In genomic region chr3:121836069-121836468, GRCh38 we compare ENCODE assay signal across 7 cellular contexts. TPM values are rescaled to one million over a fixed set of nuclear protein-coding genes. Genes with fewer than 3 reads are reported as not detected.
DNase-seq lines count a peak whose midpoint lies in the region; ATAC-seq and TF ChIP-seq lines count a peak whose summit lies in the region.

No MANE protein-coding gene starts in this region.

- ATAC-seq in central memory CD8-positive, alpha-beta T cell (replicated peaks; ENCODE audit: extremely low read depth, poor library complexity, severe bottlenecking): no peak
- ATAC-seq in psoas muscle: no peak

- H3K27me3 ChIP-seq in psoas muscle (ENCODE audit: insufficient read depth in 3 of 3, low read length in 2 of 3): no peaks in the 10 kb centered on the region

- WGBS in psoas muscle, 3 donors: 77 to 87% (median 80%) methylated on average over 4 of the region's 4 CpGs

- peaks cover 37% of the 10 kb centered on the region for H3K4me1 Mint-ChIP-seq in central memory CD8-positive, alpha-beta T cell

- TF ChIP-seq CTCF in GM12864 (IDR thresholded peaks at IDR 0.05; ENCODE audit: low read depth, low read length, missing control alignments): no peak
- no peak for TF ChIP-seq CTCF in psoas muscle (IDR thresholded peaks at IDR 0.05)

- no peaks in the 10 kb centered on the region for H3K9me3 ChIP-seq in psoas muscle

- peak overlapping the region; percentile 94 for H3K4me3 Mint-ChIP-seq in central memory CD8-positive, alpha-beta T cell

- H3K27me3 Mint-ChIP-seq in central memory CD8-positive, alpha-beta T cell: no peaks in the 10 kb centered on the region

- DNase-seq in GM12864 (ENCODE audit: low read depth) (no peak), NAMALWA (ENCODE audit: low spot score) (peak; percentile 38), psoas muscle (no peak), epidermal melanocyte (ENCODE audit: insufficient read length, low spot score) (no peak), DMS53 (lab: John Stamatoyannopoulos, UW) (no peak), COLO668 (lab: John Stamatoyannopoulos, UW; ENCODE audit: unreplicated experiment) (no peak)
- no peak for DNase-seq in central memory CD8-positive, alpha-beta T cell (ENCODE audit: low spot score in 2 of 2)

- H3K4me3 ChIP-seq in GM12864 (ENCODE audit: low read depth, low read length): peak overlapping the region; percentile 75
- H3K4me3 ChIP-seq in psoas muscle: peak overlapping the region; percentile 89

- peak overlapping the region; percentile 94 for H3K27ac Mint-ChIP-seq in central memory CD8-positive, alpha-beta T cell (ENCODE audit: low read depth)

- peaks cover 0 to 19% of the 10 kb centered on the region in 2 donors for H3K36me3 ChIP-seq in psoas muscle (ENCODE audit: insufficient read depth in 1 of 2, low read depth in 1 of 2)

- H3K9me3 Mint-ChIP-seq in central memory CD8-positive, alpha-beta T cell: no peaks in the 10 kb centered on the region

- H3K4me1 ChIP-seq in psoas muscle: peaks cover 18% of the 10 kb centered on the region

- no peak overlapping the region for H3K27ac ChIP-seq in psoas muscle

- H3K36me3 Mint-ChIP-seq in central memory CD8-positive, alpha-beta T cell (ENCODE audit: insufficient read depth): peaks cover 18% of the 10 kb centered on the region

- intact Hi-C loops in psoas muscle (cut with DNase I): loop anchor here in 1 of 2 donors (10.0 kb wide), 2 partner anchors 291 to 549 kb away; partner anchors contain the start of genes FAM162A, MIX23 and POLQ

RNA-seq across cellular contexts. Expression of gene EAF2, which starts 1.1 kb away (rescaled TPM):
- total RNA-seq in psoas muscle: 1 to 10 TPM; 1.5 to 5.3 (median 5.0) TPM
- polyA plus RNA-seq in psoas muscle: 1 to 10 TPM; 3.2 to 4.6 (median 3.4) TPM

RNA-seq across cellular contexts. Expression of gene IQCB1, which starts 1.2 kb away (rescaled TPM):
- 1 to 10 TPM; 5.8 to 8.3 (median 6.8) TPM for total RNA-seq in psoas muscle
- 10 to 100 TPM in 1 of 3 donors, 1 to 10 TPM in 2; 5.7 to 10.1 (median 8.5) TPM for polyA plus RNA-seq in psoas muscle

RNA-seq across cellular contexts. Expression of gene SLC15A2, which starts 58.1 kb away (rescaled TPM):
- 1 to 10 TPM in 1 of 4 donors, under 1 TPM in 3; 0.52 to 1.8 (median 0.68) TPM for total RNA-seq in psoas muscle
- under 1 TPM; 0.30 to 0.38 (median 0.36) TPM for polyA plus RNA-seq in psoas muscle
